In the genomic region with DNA sequence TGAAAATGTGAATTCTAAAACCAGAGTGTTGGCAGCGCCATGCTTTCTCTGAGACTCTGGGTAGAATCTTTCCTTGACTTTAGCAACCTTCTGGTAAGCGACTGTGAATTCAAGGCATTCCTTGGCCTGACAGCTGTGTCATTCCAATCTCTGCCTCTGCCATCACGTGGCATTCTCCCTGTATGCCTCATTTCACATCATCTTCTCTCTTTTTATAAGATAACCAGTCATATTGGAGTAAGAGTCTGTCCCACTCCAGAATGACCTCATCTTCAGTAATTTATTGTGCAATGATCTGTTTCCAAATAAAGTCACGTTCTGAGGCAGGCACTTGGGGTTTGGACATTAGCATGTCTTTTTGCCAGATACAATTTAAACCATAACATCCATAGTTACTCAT, we compare ENCODE assay signal across 13 cellular contexts.
A peak's percentile ranks its signal among the peaks of the same experiment; 100 is the strongest.
DNase-seq lines count a peak whose midpoint lies in the region; ATAC-seq and TF ChIP-seq lines count a peak whose summit lies in the region.
"Had no signal": no experiment of that assay in that cellular context is flagged by ENCODE, and none has a peak within 500 bp of the region (broad histone marks: within the 10 kb centered on the region; RNA-seq: fewer than 3 reads in every experiment).

No MANE protein-coding gene starts in this region.

- TF ChIP-seq CTCF in AG04449 (IDR thresholded peaks at IDR 0.05; ENCODE audit: insufficient read depth, low read length, missing control alignments): no peak
- no peak for TF ChIP-seq CTCF in cardiac fibroblast (IDR thresholded peaks at IDR 0.05; ENCODE audit: low read depth, low read length)

- POLR2A ChIA-PET in AG04449 (lab: Yijun Ruan, JAX): no interaction called here

- no peak overlapping the region for H3K4me3 ChIP-seq in AG04449 (ENCODE audit: low read depth, low read length)
- no peak overlapping the region for H3K4me3 ChIP-seq in cardiac fibroblast (replicated peaks in 1 of 2; ENCODE audit: low read depth in 2 of 2, low read length in 2 of 2)
- H3K4me3 ChIP-seq: tibial nerve had no signal

- DNase-seq in AG04449 (ENCODE audit: low read depth, low spot score) (peak; percentile 98), LHCN-M2 (ENCODE audit: low read depth) (peak; percentile 98), cardiac fibroblast (ENCODE audit: low read depth in 2 of 2) (peak; percentile 94 to 99), lung microvascular endothelial cell (ENCODE audit: low read depth in 2 of 2) (peak; percentile 9 to 54), pons (ENCODE audit: low spot score) (no peak), hypothalamus (lab: John Stamatoyannopoulos, UW) (no peak)
- no peak for DNase-seq in activated CD4-positive, CD25-positive, alpha-beta regulatory T cell treated with anti-CD3 and anti-CD28 coated beads, Interleukin-2, amount 50 U/mL, for 72 hours
- DNase-seq: activated CD4-positive, alpha-beta T cell treated with anti-CD3 and anti-CD28 coated beads, Interleukin-2, amount 10 ng/mL, durations not matched to agents 24 days and 14 days; head of caudate nucleus; nephron progenitor cell; stimulated activated CD4-positive, alpha-beta T cell treated with anti-CD3 and anti-CD28 coated beads, Interleukin-4, amount 100 ng/mL, for 1 hour had no signal

- CTCF ChIA-PET in AG04449 (lab: Yijun Ruan, JAX): no interaction called here

- ATAC-seq in GM21360 (IDR thresholded peaks at IDR 0.05; ENCODE audit: unreplicated experiment): no peak

Comparison
In these comparisons a context has a peak if more than half of its experiments do, and no peak if none do; other contexts are left out.
1. DNase-seq: peak in AG04449 (single experiment), LHCN-M2 (single experiment), cardiac fibroblast (2 of 2) and lung microvascular endothelial cell (2 of 2); none in pons (single experiment), activated CD4-positive, CD25-positive, alpha-beta regulatory T cell treated with anti-CD3 and anti-CD28 coated beads, Interleukin-2, amount 50 U/mL, for 72 hours (single experiment) and hypothalamus (0 of 51).